In the genomic region with DNA sequence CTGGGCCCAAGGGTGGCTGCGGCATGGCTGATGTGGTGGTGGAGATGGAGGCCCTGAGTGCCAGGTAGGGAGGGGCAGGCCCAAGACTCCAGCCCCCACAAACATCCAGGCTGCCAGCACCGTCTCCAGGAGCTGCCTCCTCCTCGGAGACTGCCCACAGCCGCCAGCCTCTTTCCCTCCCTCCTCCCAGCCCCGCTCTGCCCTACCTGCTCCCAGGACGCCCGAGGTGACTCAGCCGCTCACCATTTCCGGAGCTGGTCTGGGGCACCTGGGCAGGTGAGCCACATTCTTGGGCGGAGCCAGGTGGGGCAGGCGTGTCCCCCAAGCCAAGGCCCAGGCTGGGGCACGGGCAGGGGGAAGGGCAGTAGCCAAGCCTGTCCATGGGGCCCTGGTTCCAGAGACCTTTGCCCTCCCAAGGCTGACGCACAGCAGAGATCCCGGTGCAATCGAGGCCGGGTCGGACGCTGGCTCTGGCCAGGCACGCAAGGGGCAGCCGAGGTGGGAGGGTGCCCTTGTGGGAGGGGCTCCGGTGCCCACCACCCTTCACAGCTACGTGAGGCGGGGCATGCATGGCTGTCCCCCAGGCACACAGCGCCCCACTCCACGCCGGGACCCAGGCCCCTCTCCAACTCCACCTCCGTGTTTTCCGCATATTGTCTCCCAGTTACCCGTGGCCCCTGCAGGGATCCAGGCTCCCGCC, we compare ENCODE assay signal across 1 cellular context.
TF ChIP-seq lines count a peak whose summit lies in the region.

No MANE protein-coding gene starts in this region.

TF ChIP-seq in HepG2, 621 proteins besides CTCF, POLR2A, EP300 and RAD21 (continued from another document and continues in another):
- TF ChIP-seq, protein P1, sequence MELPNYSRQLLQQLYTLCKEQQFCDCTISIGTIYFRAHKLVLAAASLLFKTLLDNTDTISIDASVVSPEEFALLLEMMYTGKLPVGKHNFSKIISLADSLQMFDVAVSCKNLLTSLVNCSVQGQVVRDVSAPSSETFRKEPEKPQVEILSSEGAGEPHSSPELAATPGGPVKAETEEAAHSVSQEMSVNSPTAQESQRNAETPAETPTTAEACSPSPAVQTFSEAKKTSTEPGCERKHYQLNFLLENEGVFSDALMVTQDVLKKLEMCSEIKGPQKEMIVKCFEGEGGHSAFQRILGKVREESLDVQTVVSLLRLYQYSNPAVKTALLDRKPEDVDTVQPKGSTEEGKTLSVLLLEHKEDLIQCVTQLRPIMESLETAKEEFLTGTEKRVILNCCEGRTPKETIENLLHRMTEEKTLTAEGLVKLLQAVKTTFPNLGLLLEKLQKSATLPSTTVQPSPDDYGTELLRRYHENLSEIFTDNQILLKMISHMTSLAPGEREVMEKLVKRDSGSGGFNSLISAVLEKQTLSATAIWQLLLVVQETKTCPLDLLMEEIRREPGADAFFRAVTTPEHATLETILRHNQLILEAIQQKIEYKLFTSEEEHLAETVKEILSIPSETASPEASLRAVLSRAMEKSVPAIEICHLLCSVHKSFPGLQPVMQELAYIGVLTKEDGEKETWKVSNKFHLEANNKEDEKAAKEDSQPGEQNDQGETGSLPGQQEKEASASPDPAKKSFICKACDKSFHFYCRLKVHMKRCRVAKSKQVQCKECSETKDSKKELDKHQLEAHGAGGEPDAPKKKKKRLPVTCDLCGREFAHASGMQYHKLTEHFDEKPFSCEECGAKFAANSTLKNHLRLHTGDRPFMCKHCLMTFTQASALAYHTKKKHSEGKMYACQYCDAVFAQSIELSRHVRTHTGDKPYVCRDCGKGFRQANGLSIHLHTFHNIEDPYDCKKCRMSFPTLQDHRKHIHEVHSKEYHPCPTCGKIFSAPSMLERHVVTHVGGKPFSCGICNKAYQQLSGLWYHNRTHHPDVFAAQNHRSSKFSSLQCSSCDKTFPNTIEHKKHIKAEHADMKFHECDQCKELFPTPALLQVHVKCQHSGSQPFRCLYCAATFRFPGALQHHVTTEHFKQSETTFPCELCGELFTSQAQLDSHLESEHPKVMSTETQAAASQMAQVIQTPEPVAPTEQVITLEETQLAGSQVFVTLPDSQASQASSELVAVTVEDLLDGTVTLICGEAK (IDR thresholded peaks at IDR 0.05), result no peak
- TF ChIP-seq, protein P1 (CRISPR knock-in tag; IDR thresholded peaks at IDR 0.05), result 0 out of 2 replicates have a peak, but pooled peaks have one; percentile 32
- TF ChIP-seq, protein P2, sequence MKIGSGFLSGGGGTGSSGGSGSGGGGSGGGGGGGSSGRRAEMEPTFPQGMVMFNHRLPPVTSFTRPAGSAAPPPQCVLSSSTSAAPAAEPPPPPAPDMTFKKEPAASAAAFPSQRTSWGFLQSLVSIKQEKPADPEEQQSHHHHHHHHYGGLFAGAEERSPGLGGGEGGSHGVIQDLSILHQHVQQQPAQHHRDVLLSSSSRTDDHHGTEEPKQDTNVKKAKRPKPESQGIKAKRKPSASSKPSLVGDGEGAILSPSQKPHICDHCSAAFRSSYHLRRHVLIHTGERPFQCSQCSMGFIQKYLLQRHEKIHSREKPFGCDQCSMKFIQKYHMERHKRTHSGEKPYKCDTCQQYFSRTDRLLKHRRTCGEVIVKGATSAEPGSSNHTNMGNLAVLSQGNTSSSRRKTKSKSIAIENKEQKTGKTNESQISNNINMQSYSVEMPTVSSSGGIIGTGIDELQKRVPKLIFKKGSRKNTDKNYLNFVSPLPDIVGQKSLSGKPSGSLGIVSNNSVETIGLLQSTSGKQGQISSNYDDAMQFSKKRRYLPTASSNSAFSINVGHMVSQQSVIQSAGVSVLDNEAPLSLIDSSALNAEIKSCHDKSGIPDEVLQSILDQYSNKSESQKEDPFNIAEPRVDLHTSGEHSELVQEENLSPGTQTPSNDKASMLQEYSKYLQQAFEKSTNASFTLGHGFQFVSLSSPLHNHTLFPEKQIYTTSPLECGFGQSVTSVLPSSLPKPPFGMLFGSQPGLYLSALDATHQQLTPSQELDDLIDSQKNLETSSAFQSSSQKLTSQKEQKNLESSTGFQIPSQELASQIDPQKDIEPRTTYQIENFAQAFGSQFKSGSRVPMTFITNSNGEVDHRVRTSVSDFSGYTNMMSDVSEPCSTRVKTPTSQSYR (CRISPR knock-in tag; IDR thresholded peaks at IDR 0.05; ENCODE audit: borderline replicate concordance), result peak; percentile 72; the same call in 1 of the 2 replicates
- TF ChIP-seq ZMAT3 (CRISPR knock-in tag; conservative IDR thresholded peaks at IDR 0.05) (no peak), ZNF839 (CRISPR knock-in tag; IDR thresholded peaks at IDR 0.05; ENCODE audit: borderline replicate concordance) (no peak; the same call in 1 of the 2 replicates), PCBP2 (optimal IDR thresholded peaks at IDR 0.05; ENCODE audit: low read depth, low read length, poor library complexity, severe bottlenecking) (no peak), SATB2 (CRISPR knock-in tag; IDR thresholded peaks at IDR 0.05) (no peak), ZNF432 (CRISPR knock-in tag; IDR thresholded peaks at IDR 0.05; ENCODE audit: borderline replicate concordance) (no peak), NFE2L2 (IDR thresholded peaks at IDR 0.05; ENCODE audit: low read length) (no peak), ZNF781 (CRISPR knock-in tag; IDR thresholded peaks at IDR 0.05; ENCODE audit: borderline replicate concordance, not compliant biosample characterization) (no peak), HNRNPUL1 (IDR thresholded peaks at IDR 0.05; ENCODE audit: low read depth, low read length) (no peak), NR2F1 (CRISPR knock-in tag; IDR thresholded peaks at IDR 0.05) (0 out of 4 replicates have a peak, but pooled peaks of 1 of the 2 experiments have one; percentile 26), ZNF713 (CRISPR knock-in tag; IDR thresholded peaks at IDR 0.05) (no peak), ZNF510 (CRISPR knock-in tag; IDR thresholded peaks at IDR 0.05; ENCODE audit: low read depth) (no peak), MTF2 (CRISPR knock-in tag; IDR thresholded peaks at IDR 0.05; ENCODE audit: borderline replicate concordance) (no peak), ZNF644 (CRISPR knock-in tag; IDR thresholded peaks at IDR 0.05; ENCODE audit: low read depth) (no peak), RELA (CRISPR knock-in tag; IDR thresholded peaks at IDR 0.05) (no peak), ZNF326 (CRISPR knock-in tag; IDR thresholded peaks at IDR 0.05; ENCODE audit: borderline replicate concordance) (no peak), ZNF333 (CRISPR knock-in tag; IDR thresholded peaks at IDR 0.05; ENCODE audit: borderline replicate concordance) (no peak)
- TF ChIP-seq, protein P3, sequence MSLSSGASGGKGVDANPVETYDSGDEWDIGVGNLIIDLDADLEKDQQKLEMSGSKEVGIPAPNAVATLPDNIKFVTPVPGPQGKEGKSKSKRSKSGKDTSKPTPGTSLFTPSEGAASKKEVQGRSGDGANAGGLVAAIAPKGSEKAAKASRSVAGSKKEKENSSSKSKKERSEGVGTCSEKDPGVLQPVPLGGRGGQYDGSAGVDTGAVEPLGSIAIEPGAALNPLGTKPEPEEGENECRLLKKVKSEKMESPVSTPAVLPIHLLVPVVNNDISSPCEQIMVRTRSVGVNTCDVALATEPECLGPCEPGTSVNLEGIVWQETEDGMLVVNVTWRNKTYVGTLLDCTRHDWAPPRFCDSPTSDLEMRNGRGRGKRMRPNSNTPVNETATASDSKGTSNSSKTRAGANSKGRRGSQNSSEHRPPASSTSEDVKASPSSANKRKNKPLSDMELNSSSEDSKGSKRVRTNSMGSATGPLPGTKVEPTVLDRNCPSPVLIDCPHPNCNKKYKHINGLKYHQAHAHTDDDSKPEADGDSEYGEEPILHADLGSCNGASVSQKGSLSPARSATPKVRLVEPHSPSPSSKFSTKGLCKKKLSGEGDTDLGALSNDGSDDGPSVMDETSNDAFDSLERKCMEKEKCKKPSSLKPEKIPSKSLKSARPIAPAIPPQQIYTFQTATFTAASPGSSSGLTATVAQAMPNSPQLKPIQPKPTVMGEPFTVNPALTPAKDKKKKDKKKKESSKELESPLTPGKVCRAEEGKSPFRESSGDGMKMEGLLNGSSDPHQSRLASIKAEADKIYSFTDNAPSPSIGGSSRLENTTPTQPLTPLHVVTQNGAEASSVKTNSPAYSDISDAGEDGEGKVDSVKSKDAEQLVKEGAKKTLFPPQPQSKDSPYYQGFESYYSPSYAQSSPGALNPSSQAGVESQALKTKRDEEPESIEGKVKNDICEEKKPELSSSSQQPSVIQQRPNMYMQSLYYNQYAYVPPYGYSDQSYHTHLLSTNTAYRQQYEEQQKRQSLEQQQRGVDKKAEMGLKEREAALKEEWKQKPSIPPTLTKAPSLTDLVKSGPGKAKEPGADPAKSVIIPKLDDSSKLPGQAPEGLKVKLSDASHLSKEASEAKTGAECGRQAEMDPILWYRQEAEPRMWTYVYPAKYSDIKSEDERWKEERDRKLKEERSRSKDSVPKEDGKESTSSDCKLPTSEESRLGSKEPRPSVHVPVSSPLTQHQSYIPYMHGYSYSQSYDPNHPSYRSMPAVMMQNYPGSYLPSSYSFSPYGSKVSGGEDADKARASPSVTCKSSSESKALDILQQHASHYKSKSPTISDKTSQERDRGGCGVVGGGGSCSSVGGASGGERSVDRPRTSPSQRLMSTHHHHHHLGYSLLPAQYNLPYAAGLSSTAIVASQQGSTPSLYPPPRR (CRISPR knock-in tag; IDR thresholded peaks at IDR 0.05; ENCODE audit: borderline replicate concordance), result no peak
- TF ChIP-seq, protein P4, sequence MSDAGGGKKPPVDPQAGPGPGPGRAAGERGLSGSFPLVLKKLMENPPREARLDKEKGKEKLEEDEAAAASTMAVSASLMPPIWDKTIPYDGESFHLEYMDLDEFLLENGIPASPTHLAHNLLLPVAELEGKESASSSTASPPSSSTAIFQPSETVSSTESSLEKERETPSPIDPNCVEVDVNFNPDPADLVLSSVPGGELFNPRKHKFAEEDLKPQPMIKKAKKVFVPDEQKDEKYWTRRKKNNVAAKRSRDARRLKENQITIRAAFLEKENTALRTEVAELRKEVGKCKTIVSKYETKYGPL (CRISPR knock-in tag; IDR thresholded peaks at IDR 0.05), result no peak
- TF ChIP-seq, protein P5, sequence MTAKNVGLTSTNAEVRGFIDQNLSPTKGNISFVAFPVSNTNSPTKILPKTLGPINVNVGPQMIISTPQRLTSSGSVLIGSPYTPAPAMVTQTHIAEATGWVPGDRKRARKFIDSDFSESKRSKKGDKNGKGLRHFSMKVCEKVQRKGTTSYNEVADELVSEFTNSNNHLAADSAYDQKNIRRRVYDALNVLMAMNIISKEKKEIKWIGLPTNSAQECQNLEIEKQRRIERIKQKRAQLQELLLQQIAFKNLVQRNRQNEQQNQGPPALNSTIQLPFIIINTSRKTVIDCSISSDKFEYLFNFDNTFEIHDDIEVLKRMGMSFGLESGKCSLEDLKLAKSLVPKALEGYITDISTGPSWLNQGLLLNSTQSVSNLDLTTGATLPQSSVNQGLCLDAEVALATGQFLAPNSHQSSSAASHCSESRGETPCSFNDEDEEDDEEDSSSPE (CRISPR knock-in tag; IDR thresholded peaks at IDR 0.05), result no peak
- TF ChIP-seq, protein P6, sequence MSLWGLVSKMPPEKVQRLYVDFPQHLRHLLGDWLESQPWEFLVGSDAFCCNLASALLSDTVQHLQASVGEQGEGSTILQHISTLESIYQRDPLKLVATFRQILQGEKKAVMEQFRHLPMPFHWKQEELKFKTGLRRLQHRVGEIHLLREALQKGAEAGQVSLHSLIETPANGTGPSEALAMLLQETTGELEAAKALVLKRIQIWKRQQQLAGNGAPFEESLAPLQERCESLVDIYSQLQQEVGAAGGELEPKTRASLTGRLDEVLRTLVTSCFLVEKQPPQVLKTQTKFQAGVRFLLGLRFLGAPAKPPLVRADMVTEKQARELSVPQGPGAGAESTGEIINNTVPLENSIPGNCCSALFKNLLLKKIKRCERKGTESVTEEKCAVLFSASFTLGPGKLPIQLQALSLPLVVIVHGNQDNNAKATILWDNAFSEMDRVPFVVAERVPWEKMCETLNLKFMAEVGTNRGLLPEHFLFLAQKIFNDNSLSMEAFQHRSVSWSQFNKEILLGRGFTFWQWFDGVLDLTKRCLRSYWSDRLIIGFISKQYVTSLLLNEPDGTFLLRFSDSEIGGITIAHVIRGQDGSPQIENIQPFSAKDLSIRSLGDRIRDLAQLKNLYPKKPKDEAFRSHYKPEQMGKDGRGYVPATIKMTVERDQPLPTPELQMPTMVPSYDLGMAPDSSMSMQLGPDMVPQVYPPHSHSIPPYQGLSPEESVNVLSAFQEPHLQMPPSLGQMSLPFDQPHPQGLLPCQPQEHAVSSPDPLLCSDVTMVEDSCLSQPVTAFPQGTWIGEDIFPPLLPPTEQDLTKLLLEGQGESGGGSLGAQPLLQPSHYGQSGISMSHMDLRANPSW (CRISPR knock-in tag; IDR thresholded peaks at IDR 0.05; ENCODE audit: borderline replicate concordance), result no peak
- TF ChIP-seq, protein P7, sequence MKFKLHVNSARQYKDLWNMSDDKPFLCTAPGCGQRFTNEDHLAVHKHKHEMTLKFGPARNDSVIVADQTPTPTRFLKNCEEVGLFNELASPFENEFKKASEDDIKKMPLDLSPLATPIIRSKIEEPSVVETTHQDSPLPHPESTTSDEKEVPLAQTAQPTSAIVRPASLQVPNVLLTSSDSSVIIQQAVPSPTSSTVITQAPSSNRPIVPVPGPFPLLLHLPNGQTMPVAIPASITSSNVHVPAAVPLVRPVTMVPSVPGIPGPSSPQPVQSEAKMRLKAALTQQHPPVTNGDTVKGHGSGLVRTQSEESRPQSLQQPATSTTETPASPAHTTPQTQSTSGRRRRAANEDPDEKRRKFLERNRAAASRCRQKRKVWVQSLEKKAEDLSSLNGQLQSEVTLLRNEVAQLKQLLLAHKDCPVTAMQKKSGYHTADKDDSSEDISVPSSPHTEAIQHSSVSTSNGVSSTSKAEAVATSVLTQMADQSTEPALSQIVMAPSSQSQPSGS (CRISPR knock-in tag; IDR thresholded peaks at IDR 0.05), result no peak
